ENCODE assay signal across 13 cellular contexts in genomic region chr15:101162701-101163483, GRCh38.
A peak's percentile ranks its signal among the peaks of the same experiment; 100 is the strongest.
DNase-seq lines count a peak whose midpoint lies in the region; ATAC-seq and TF ChIP-seq lines count a peak whose summit lies in the region.
"Had no signal": no experiment of that assay in that cellular context is flagged by ENCODE, and none has a peak within 500 bp of the region (broad histone marks: within the 10 kb centered on the region; RNA-seq: fewer than 3 reads in every experiment).

No MANE protein-coding gene starts in this region.

- H3K4me3 ChIP-seq in BLaER1, result 0 out of 2 replicates have a peak overlapping the region, but pooled peaks have one; percentile 13
- no peak overlapping the region for H3K4me3 ChIP-seq in neuronal stem cell (ENCODE audit: low read length in 2 of 2)
- no peak overlapping the region for H3K4me3 ChIP-seq in neural progenitor cell
- no peak overlapping the region for H3K4me3 ChIP-seq in HAP-1

- H3K36me3 ChIP-seq in BLaER1, result peaks cover 10% of the 10 kb centered on the region; the same call in 1 of the 2 replicates
- no peaks in the 10 kb centered on the region for H3K36me3 ChIP-seq in neuronal stem cell (replicated peaks in 1 of 2; ENCODE audit: control insufficient read depth in 2 of 2, insufficient read depth in 2 of 2, low read length in 2 of 2)
- no peaks in the 10 kb centered on the region for H3K36me3 ChIP-seq in neural progenitor cell
- H3K36me3 ChIP-seq in HAP-1 (replicated peaks), result no peaks in the 10 kb centered on the region

- H3K27ac ChIP-seq in BLaER1 (peak overlapping the region; percentile 81), neuronal stem cell (replicated peaks; ENCODE audit: low read length) (no peak overlapping the region), neural progenitor cell (no peak overlapping the region)

- H2BK15ac ChIP-seq in neuronal stem cell (ENCODE audit: low read length), result no peak overlapping the region

- peaks cover 30% of the 10 kb centered on the region for H3K9me3 Mint-ChIP-seq in glutamatergic neuron (ENCODE audit: unreplicated experiment)
- peaks cover 42% of the 10 kb centered on the region for H3K9me3 Mint-ChIP-seq in neural progenitor cell

- in situ Hi-C loops in HAP-1 (cut with MboI; ENCODE audit: low sequenced_read_pairs), result no loop called here

- no peak overlapping the region for H4K8ac ChIP-seq in neuronal stem cell (ENCODE audit: low read depth, low read length)

- no peaks in the 10 kb centered on the region for H3F3A ChIP-seq in neural progenitor cell (ENCODE audit: low read depth)

- no peak for ATAC-seq in GM21619 (IDR thresholded peaks at IDR 0.05; ENCODE audit: unreplicated experiment)

- no peaks in the 10 kb centered on the region for H3K79me2 ChIP-seq in neural progenitor cell (ENCODE audit: low read depth)

- no CpG with 5 or more reads among the region's 12 CpGs for WGBS in neuronal stem cell (ENCODE audit: extremely low coverage in 2 of 2, insufficient read length in 2 of 2, insufficient replicate concordance in 1 of 2), 2 donors

- H3K14ac ChIP-seq in neuronal stem cell (ENCODE audit: low read length), result no peak overlapping the region

- H3K4me3 Mint-ChIP-seq in glutamatergic neuron (ENCODE audit: unreplicated experiment) (no peak overlapping the region), neural progenitor cell (no peak overlapping the region)
- H3K4me3 Mint-ChIP-seq: activated naive CD8-positive, alpha-beta T cell treated with anti-CD3 and anti-CD28 coated beads, Interleukin-2, amount 10 ng/mL, durations not matched to agents 7 days and 5 days had no signal

- H2BK120ac ChIP-seq in neuronal stem cell (ENCODE audit: low read depth, low read length), result no peak overlapping the region

- peak overlapping the region; percentile 54 for H3K9ac ChIP-seq in BLaER1
- no peak overlapping the region for H3K9ac ChIP-seq in neuronal stem cell (ENCODE audit: low read depth, low read length, poor library complexity)
- no peak overlapping the region for H3K9ac ChIP-seq in neural progenitor cell

- no peak overlapping the region for H2AK5ac ChIP-seq in neuronal stem cell (ENCODE audit: low read depth, low read length)

- H2AFZ ChIP-seq in neuronal stem cell (ENCODE audit: low read length), result peak overlapping the region; percentile 7
- H2AFZ ChIP-seq in neural progenitor cell (replicated peaks), result no peak overlapping the region

- H2BK5ac ChIP-seq in neuronal stem cell (ENCODE audit: low read length), result no peak overlapping the region

- peak overlapping the region; percentile 6 for H3K18ac ChIP-seq in neuronal stem cell (ENCODE audit: low read length)

- H2BK12ac ChIP-seq in neuronal stem cell (ENCODE audit: low read length), result no peak overlapping the region

- H3K4me1 ChIP-seq in BLaER1 (peaks cover 78% of the 10 kb centered on the region), neuronal stem cell (ENCODE audit: control insufficient read depth in 2 of 2, insufficient read depth in 1 of 2, low read depth in 1 of 2, low read length in 2 of 2) (peaks cover 0 to 5% of the 10 kb centered on the region in 2 donors), neural progenitor cell (no peaks in the 10 kb centered on the region), HAP-1 (no peaks in the 10 kb centered on the region)

- H4K91ac ChIP-seq in neuronal stem cell (ENCODE audit: low read depth, low read length, poor library complexity), result no peak overlapping the region

- peaks cover 28% of the 10 kb centered on the region for H3K4me1 Mint-ChIP-seq in glutamatergic neuron (ENCODE audit: low read depth, unreplicated experiment)
- H3K4me1 Mint-ChIP-seq in neural progenitor cell, result peaks cover 17% of the 10 kb centered on the region

- TF ChIP-seq CTCF in glutamatergic neuron (IDR thresholded peaks at IDR 0.05; ENCODE audit: partially characterized antibody, unreplicated experiment) (no peak), neural progenitor cell (IDR thresholded peaks at IDR 0.05) (no peak)

- peaks cover 2% of the 10 kb centered on the region for H3K79me1 ChIP-seq in neuronal stem cell (ENCODE audit: low read depth, low read length)

- no peaks in the 10 kb centered on the region for H4K20me1 ChIP-seq in BLaER1
- no peaks in the 10 kb centered on the region for H4K20me1 ChIP-seq in neural progenitor cell (ENCODE audit: low read depth)

- H3K4me2 ChIP-seq in BLaER1 (peak overlapping the region; percentile 91), neuronal stem cell (ENCODE audit: insufficient read depth, low read length, poor library complexity, severe bottlenecking) (no peak overlapping the region), neural progenitor cell (no peak overlapping the region)

- H3K27me3 Mint-ChIP-seq in glutamatergic neuron (ENCODE audit: unreplicated experiment) (peaks cover 6% of the 10 kb centered on the region), neural progenitor cell (ENCODE audit: insufficient read depth, low read depth) (peaks cover 4% of the 10 kb centered on the region)
- H3K27me3 Mint-ChIP-seq: activated naive CD8-positive, alpha-beta T cell treated with anti-CD3 and anti-CD28 coated beads, Interleukin-2, amount 10 ng/mL, durations not matched to agents 7 days and 5 days had no signal

- peak overlapping the region; percentile 18 for H3K23ac ChIP-seq in neuronal stem cell (ENCODE audit: low read depth, low read length, poor library complexity)

- no peaks in the 10 kb centered on the region for H3K27me3 ChIP-seq in BLaER1
- H3K27me3 ChIP-seq in neuronal stem cell (ENCODE audit: control insufficient read depth in 3 of 3, insufficient read depth in 3 of 3, low read depth in 1 of 3, low read length in 3 of 3), result no peaks in the 10 kb centered on the region
- H3K27me3 ChIP-seq in neural progenitor cell, result no peaks in the 10 kb centered on the region
- H3K27me3 ChIP-seq in HAP-1 (ENCODE audit: low read depth), result no peaks in the 10 kb centered on the region

- H3K27ac Mint-ChIP-seq in glutamatergic neuron (ENCODE audit: unreplicated experiment), result peak overlapping the region; percentile 86
- H3K27ac Mint-ChIP-seq in neural progenitor cell, result no peak overlapping the region

- H3K36me3 Mint-ChIP-seq in glutamatergic neuron (ENCODE audit: unreplicated experiment), result peaks cover 33% of the 10 kb centered on the region
- peaks cover 8% of the 10 kb centered on the region for H3K36me3 Mint-ChIP-seq in neural progenitor cell

- DNase-seq in NCI-H446 (lab: John Stamatoyannopoulos, UW) (peak; percentile 58 to 86), glutamatergic neuron (peak; percentile 73), neuronal stem cell (ENCODE audit: low spot score) (no peak), cortex of kidney (lab: John Stamatoyannopoulos, UW) (no peak), neural progenitor cell (ENCODE audit: low spot score) (no peak), HAP-1 (ENCODE audit: low spot score in 2 of 2) (no peak)
- DNase-seq: activated naive CD8-positive, alpha-beta T cell treated with anti-CD3 and anti-CD28 coated beads, Interleukin-2, amount 10 ng/mL, durations not matched to agents 7 days and 5 days; KG1; NCI-H2227 treated with DMSO at 0.1 percent for 48 hours; SIG-M5; stimulated activated CD8-positive, alpha-beta memory T cell treated with anti-CD3 and anti-CD28 coated beads, Interleukin-4, amount 100 ng/mL, for 48 hours had no signal

- H3K9me3 ChIP-seq in BLaER1, result peaks cover 31% of the 10 kb centered on the region
- peaks cover 4 to 9% of the 10 kb centered on the region in 2 donors for H3K9me3 ChIP-seq in neuronal stem cell (replicated peaks in 1 of 2; ENCODE audit: control insufficient read depth in 2 of 2, insufficient read depth in 1 of 2, low read depth in 1 of 2, low read length in 2 of 2)
- no peaks in the 10 kb centered on the region for H3K9me3 ChIP-seq in neural progenitor cell (ENCODE audit: low read depth)
- H3K9me3 ChIP-seq in HAP-1, result peaks cover 8% of the 10 kb centered on the region; the same call in 1 of the 2 replicates

- H3K4ac ChIP-seq in neuronal stem cell (ENCODE audit: low read length), result no peak overlapping the region

Comparison
In these comparisons a context has a peak if more than half of its experiments do, and no peak if none do; other contexts are left out.
1. DNase-seq: peak in NCI-H446 (2 of 2) and glutamatergic neuron (single experiment); none in neuronal stem cell (single experiment), cortex of kidney (single experiment), neural progenitor cell (single experiment) and HAP-1 (0 of 2).